In the genomic region with DNA sequence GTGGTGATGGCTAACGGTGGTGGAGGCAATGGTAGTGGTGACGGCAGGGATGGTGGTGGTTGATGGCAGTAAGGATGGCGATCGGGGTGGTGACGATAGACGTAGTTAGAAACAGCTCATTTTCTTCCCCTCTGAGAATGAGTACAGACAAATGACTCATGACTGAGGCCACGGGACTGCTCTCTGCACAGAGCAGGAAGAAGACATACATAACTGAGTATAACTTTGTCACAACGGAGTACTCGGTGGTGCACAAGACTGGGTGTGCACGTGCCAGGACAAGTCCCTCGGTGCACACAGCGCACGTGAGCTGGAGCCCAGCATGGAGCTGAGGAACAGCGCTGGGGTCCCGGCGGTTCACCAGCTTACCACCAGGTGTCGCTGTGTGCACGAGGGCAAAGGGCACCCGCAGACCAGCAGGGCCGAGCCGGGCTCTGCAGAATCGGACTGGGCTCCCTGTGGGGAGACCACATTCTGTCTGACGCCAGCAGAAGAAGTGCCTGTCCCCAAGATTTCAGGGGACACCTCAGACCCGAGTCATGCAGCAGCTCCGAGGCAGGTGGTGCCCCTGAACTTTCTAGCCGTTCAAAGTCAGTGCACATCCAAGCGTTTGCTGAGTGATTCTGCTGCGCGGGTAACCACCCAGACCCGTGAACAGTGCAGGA, we compare ENCODE assay signal across 8 cellular contexts.
DNase-seq lines count a peak whose midpoint lies in the region; ATAC-seq, FAIRE-seq and TF ChIP-seq lines count a peak whose summit lies in the region.

No MANE protein-coding gene starts in this region.

- peak; percentile 94 for TF ChIP-seq CTCF in GM06990 (IDR thresholded peaks at IDR 0.05; ENCODE audit: insufficient read depth, low read length, poor library complexity, severe bottlenecking)
- peak; percentile 99 for TF ChIP-seq CTCF in H9 (conservative IDR thresholded peaks at IDR 0.05)
- peak; percentile 93 to 95 (median 94) for TF ChIP-seq CTCF in H1 (IDR thresholded peaks at IDR 0.05; ENCODE audit: control extremely low read depth in 1 of 3, insufficient read depth in 1 of 3, low read depth in 1 of 3, low read length in 3 of 3)

- ATAC-seq in HG03139 (IDR thresholded peaks at IDR 0.05; ENCODE audit: unreplicated experiment): no peak

- H3K23ac ChIP-seq in H9 (ENCODE audit: insufficient read length, low read depth, low read length) (no peak overlapping the region), H1 (ENCODE audit: insufficient read length) (no peak overlapping the region)

- H3K4me1 ChIP-seq in H9 (ENCODE audit: insufficient read depth, low read length) (peaks cover 25% of the 10 kb centered on the region), H1 (replicated peaks in 1 of 4; ENCODE audit: control insufficient read depth in 3 of 4, insufficient read depth in 4 of 4, low read length in 3 of 4) (peaks cover 8 to 27% (median 18%) of the 10 kb centered on the region in 4 experiments)

- no peak overlapping the region for H3K4me3 Mint-ChIP-seq in H9
- no peak overlapping the region for H3K4me3 Mint-ChIP-seq in activated CD4-positive, alpha-beta memory T cell treated with anti-CD3 and anti-CD28 coated beads for 36 hours

- no peak overlapping the region for H3K4me3 ChIP-seq in GM06990 (replicated peaks; ENCODE audit: low read depth, low read length)
- H3K4me3 ChIP-seq in H1 (ENCODE audit: extremely low read depth in 1 of 4, insufficient read depth in 2 of 4, low read depth in 3 of 4, low read length in 4 of 4): no peak overlapping the region

- H3K79me1 ChIP-seq in H9 (ENCODE audit: insufficient read depth, low read depth, low read length, poor library complexity, severe bottlenecking): no peaks in the 10 kb centered on the region
- no peaks in the 10 kb centered on the region for H3K79me1 ChIP-seq in H1 (ENCODE audit: low read depth, low read length)

- H4K91ac ChIP-seq in H9 (ENCODE audit: insufficient read length, low read depth, low read length) (no peak overlapping the region), H1 (replicated peaks; ENCODE audit: insufficient read length, low read length) (peak overlapping the region; percentile 92)

- H3K14ac ChIP-seq in H9 (ENCODE audit: insufficient read depth, low read length) (no peak overlapping the region), H1 (ENCODE audit: insufficient read length) (no peak overlapping the region)

- H2AFZ ChIP-seq in H9 (ENCODE audit: low read length) (no peak overlapping the region), H1 (ENCODE audit: low read length) (no peak overlapping the region)

- no peak overlapping the region for H3K27ac ChIP-seq in H9 (ENCODE audit: insufficient read length, low read depth, low read length)
- H3K27ac ChIP-seq in H1 (ENCODE audit: low read depth, low read length): no peak overlapping the region

- H4K20me1 ChIP-seq in H9 (ENCODE audit: control insufficient read depth, insufficient read depth, insufficient read length) (peaks cover 2% of the 10 kb centered on the region), H1 (replicated peaks in 1 of 2; ENCODE audit: control insufficient read depth in 1 of 2, insufficient read depth in 2 of 2, low read length in 2 of 2) (no peaks in the 10 kb centered on the region)

- H3K27me3 ChIP-seq in GM06990 (replicated peaks; ENCODE audit: control insufficient read depth, insufficient read depth, low read length) (no peaks in the 10 kb centered on the region; the same call in 1 of the 2 replicates), H9 (ENCODE audit: insufficient read depth, low read length) (no peaks in the 10 kb centered on the region; the same call in 1 of the 2 replicates), H1 (replicated peaks in 1 of 4; ENCODE audit: control insufficient read depth in 3 of 4, extremely low read depth in 1 of 4, insufficient read depth in 3 of 4, low read length in 3 of 4) (peaks cover 3 to 10% (median 7%) of the 10 kb centered on the region in 4 experiments)

- no peak overlapping the region for H2AK5ac ChIP-seq in H9 (ENCODE audit: insufficient read length, low read length)
- peak overlapping the region; percentile 91 for H2AK5ac ChIP-seq in H1 (ENCODE audit: low read depth, low read length)

- DNase-seq in GM06990 (ENCODE audit: extremely low read depth, insufficient read length): peak; percentile 69
- DNase-seq in H9: peak; percentile 86
- peak; percentile 26 for DNase-seq in NCI-H1694 treated with DMSO at 0.1 percent for 48 hours (lab: John Stamatoyannopoulos, UW)
- DNase-seq in activated CD4-positive, alpha-beta memory T cell treated with anti-CD3 and anti-CD28 coated beads for 36 hours: peak; percentile 76
- peak; percentile 53 to 97 for DNase-seq in H1 (ENCODE audit: low read depth in 1 of 2, low spot score in 2 of 2)
- peak; percentile 54 for DNase-seq in mucosa of gallbladder (ENCODE audit: low spot score)
- DNase-seq in stimulated activated CD8-positive, alpha-beta memory T cell treated with anti-CD3 and anti-CD28 coated beads, Interleukin-7, amount 100 ng/mL, for 4 hours (ENCODE audit: low read depth in 2 of 2): peak; percentile 24 to 37

- peaks cover 47 to 49% of the 10 kb centered on the region in 2 experiments for H3K4me1 Mint-ChIP-seq in H9
- H3K4me1 Mint-ChIP-seq in activated CD4-positive, alpha-beta memory T cell treated with anti-CD3 and anti-CD28 coated beads for 36 hours (ENCODE audit: low read depth): peaks cover 10% of the 10 kb centered on the region

- intact Hi-C loops in activated CD4-positive, alpha-beta memory T cell treated with anti-CD3 and anti-CD28 coated beads for 36 hours (cut with micrococcal nuclease): loop anchor here (5.0 kb wide), 2 partner anchors 39 to 444 kb away; no protein-coding TSS in a partner anchor

- H2BK5ac ChIP-seq in H9 (ENCODE audit: insufficient read length, low read length): no peak overlapping the region
- peak overlapping the region; percentile 92 for H2BK5ac ChIP-seq in H1 (ENCODE audit: low read depth, low read length)

- H4K5ac ChIP-seq in H9 (ENCODE audit: insufficient read length, low read depth, low read length): no peak overlapping the region
- H4K5ac ChIP-seq in H1 (ENCODE audit: insufficient read length, low read depth, low read length): no peak overlapping the region

- peaks cover 44% of the 10 kb centered on the region for H3K27me3 Mint-ChIP-seq in H9 (ENCODE audit: low read depth)
- H3K27me3 Mint-ChIP-seq in activated CD4-positive, alpha-beta memory T cell treated with anti-CD3 and anti-CD28 coated beads for 36 hours: peaks cover 11% of the 10 kb centered on the region

- H2BK20ac ChIP-seq in H9 (ENCODE audit: low read depth, low read length, poor library complexity, severe bottlenecking) (no peak overlapping the region), H1 (ENCODE audit: low read length) (peak overlapping the region; percentile 99)

- H4K8ac ChIP-seq in H9 (replicated peaks; ENCODE audit: insufficient read length, low read depth, low read length): no peak overlapping the region
- H4K8ac ChIP-seq in H1 (ENCODE audit: extremely low read depth, insufficient read depth, low read length): no peak overlapping the region

- CTCF ChIA-PET in activated CD4-positive, alpha-beta memory T cell treated with anti-CD3 and anti-CD28 coated beads for 36 hours (lab: Charles Lee): interaction anchor here (0.6 to 3.0 kb wide), 57 partner anchors 8 to 556 kb away, joined by 3 to 23 read pairs (median 4); a partner anchor contains a TSS
- CTCF ChIA-PET in H1 (lab: Charles Lee; ENCODE audit: partially characterized antibody): interaction anchor here (0.5 to 11.6 kb wide), 71 partner anchors 8 to 526 kb away, joined by 3 to 218 read pairs (median 5); a partner anchor contains a TSS

- H3K4ac ChIP-seq in H9 (ENCODE audit: low read depth, low read length) (no peak overlapping the region), H1 (replicated peaks; ENCODE audit: insufficient read length, low read depth, low read length) (peak overlapping the region; percentile 91)

- H3K18ac ChIP-seq in H9 (ENCODE audit: insufficient read length, low read depth, low read length) (no peak overlapping the region), H1 (ENCODE audit: extremely low read depth, low read length) (peak overlapping the region; percentile 75)

- TF ChIP-seq RAD21 in H1 (IDR thresholded peaks at IDR 0.05 in 1 of 2, conservative IDR thresholded peaks at IDR 0.05 in 1 of 2; ENCODE audit: low read depth in 2 of 2, low read length in 2 of 2): peak; percentile 86 to 91

- no peak overlapping the region for H3K9ac ChIP-seq in H9 (ENCODE audit: extremely low read depth, insufficient read length, low read length)
- no peak overlapping the region for H3K9ac ChIP-seq in H1 (replicated peaks in 1 of 4; ENCODE audit: extremely low read depth in 1 of 4, low read depth in 3 of 4, low read length in 3 of 4)

- H2BK15ac ChIP-seq in H9 (ENCODE audit: low read depth, low read length) (no peak overlapping the region), H1 (ENCODE audit: low read length) (peak overlapping the region; percentile 99)

- H2BK120ac ChIP-seq in H9 (ENCODE audit: low read depth, low read length, poor library complexity, severe bottlenecking) (no peak overlapping the region), H1 (replicated peaks; ENCODE audit: low read depth, low read length) (peak overlapping the region; percentile 14)

- POLR2A ChIA-PET in activated CD4-positive, alpha-beta memory T cell treated with anti-CD3 and anti-CD28 coated beads for 36 hours (lab: Charles Lee): interaction anchor here (0.6 kb wide), 1 partner anchor 792 kb away, joined by 3 read pairs; no protein-coding TSS in a partner anchor
- POLR2A ChIA-PET in H1 (lab: Charles Lee; ENCODE audit: partially characterized antibody): interaction anchor here (0.6 to 1.3 kb wide), 3 partner anchors 16 to 37 kb away, joined by 3 read pairs; no protein-coding TSS in a partner anchor

- no peak overlapping the region; a peak in 1 of 7 replicates for H3K27ac Mint-ChIP-seq in H9
- H3K27ac Mint-ChIP-seq in activated CD4-positive, alpha-beta memory T cell treated with anti-CD3 and anti-CD28 coated beads for 36 hours: no peak overlapping the region

- H3K79me2 ChIP-seq in H9 (ENCODE audit: insufficient read depth, low read length): no peaks in the 10 kb centered on the region
- no peaks in the 10 kb centered on the region for H3K79me2 ChIP-seq in H1 (ENCODE audit: control insufficient read depth in 1 of 2, insufficient read depth in 2 of 2, low read length in 2 of 2)

- H3K36me3 Mint-ChIP-seq in H9 (ENCODE audit: insufficient read depth in 1 of 3, low read depth in 3 of 3): peaks cover 0 to 2% (median 0%) of the 10 kb centered on the region in 3 experiments; a peak in 1 of 7 replicates
- H3K36me3 Mint-ChIP-seq in activated CD4-positive, alpha-beta memory T cell treated with anti-CD3 and anti-CD28 coated beads for 36 hours: no peaks in the 10 kb centered on the region

- H3T11ph ChIP-seq in H9 (ENCODE audit: low read length): no peak overlapping the region

- H3K9me3 Mint-ChIP-seq in H9: peaks cover 2 to 3% of the 10 kb centered on the region in 2 experiments; a peak in 3 of 5 replicates
- no peaks in the 10 kb centered on the region for H3K9me3 Mint-ChIP-seq in activated CD4-positive, alpha-beta memory T cell treated with anti-CD3 and anti-CD28 coated beads for 36 hours

- H3K9me3 ChIP-seq in H9 (ENCODE audit: control insufficient read depth, low read depth, low read length) (no peaks in the 10 kb centered on the region), H1 (ENCODE audit: insufficient read depth in 2 of 2, low read depth in 1 of 2, low read length in 1 of 2) (no peaks in the 10 kb centered on the region)

- no peak overlapping the region for H2BK12ac ChIP-seq in H9 (ENCODE audit: insufficient read length, low read depth, low read length)
- peak overlapping the region; percentile 100 for H2BK12ac ChIP-seq in H1 (ENCODE audit: low read depth, low read length)

- H3K56ac ChIP-seq in H9 (ENCODE audit: insufficient read length, low read depth, low read length): no peak overlapping the region
- H3K56ac ChIP-seq in H1 (replicated peaks; ENCODE audit: insufficient read length, low read depth, low read length): no peak overlapping the region

- TF ChIP-seq POLR2A in H1 (IDR thresholded peaks at IDR 0.05; ENCODE audit: control extremely low read depth in 1 of 2, low read depth in 2 of 2, low read length in 2 of 2): no peak

- no CpG with 5 or more reads among the region's 30 CpGs for WGBS in H9 (ENCODE audit: extremely low coverage, insufficient read length, low lambda C conversion rate)
- 42% methylated on average over 30 of the region's 30 CpGs; no CpG with 5 or more reads in 1 of the 2 experiments for WGBS in H1 (ENCODE audit: extremely low coverage in 1 of 2, insufficient coverage in 1 of 2, insufficient read length in 1 of 2, insufficient replicate concordance in 2 of 2, low coverage in 1 of 2, low lambda C conversion rate in 2 of 2, missing lambda C conversion rate in 1 of 2), 2 experiments

- H3K23me2 ChIP-seq in H9 (ENCODE audit: insufficient read length, low read depth, low read length, poor library complexity, severe bottlenecking) (no peaks in the 10 kb centered on the region), H1 (ENCODE audit: low read depth, low read length) (no peaks in the 10 kb centered on the region)

- H3K36me3 ChIP-seq in GM06990 (ENCODE audit: control insufficient read depth, insufficient read depth, low read length) (no peaks in the 10 kb centered on the region), H1 (ENCODE audit: control insufficient read depth in 2 of 4, insufficient read depth in 4 of 4, low read length in 3 of 4) (no peaks in the 10 kb centered on the region)

- no peak for TF ChIP-seq EP300 in H1 (IDR thresholded peaks at IDR 0.05; ENCODE audit: borderline replicate concordance in 1 of 2, low read depth in 2 of 2, low read length in 2 of 2)

- H3K4me2 ChIP-seq in H9 (ENCODE audit: insufficient read depth, insufficient read length, low read length) (no peak overlapping the region), H1 (ENCODE audit: insufficient read depth in 1 of 2, low read depth in 2 of 2, low read length in 2 of 2) (no peak overlapping the region)

- FAIRE-seq in H1 (lab: Jason Lieb, UNC): no peak

Comparison
In these comparisons a context has a peak if more than half of its experiments do, and no peak if none do; other contexts are left out.
1. DNase-seq: peak in every context shown above with its lines; median percentile 86 in H9; 76 in activated CD4-positive, alpha-beta memory T cell treated with anti-CD3 and anti-CD28 coated beads for 36 hours; 75 in H1; 69 in GM06990; 54 in mucosa of gallbladder; 30 in stimulated activated CD8-positive, alpha-beta memory T cell treated with anti-CD3 and anti-CD28 coated beads, Interleukin-7, amount 100 ng/mL, for 4 hours; 26 in NCI-H1694 treated with DMSO at 0.1 percent for 48 hours.